Comparison of ENCODE assay signal across 19 cellular contexts in genomic region chr9:23686896-23687295, GRCh38.
"Had no signal": no experiment of that assay in that cellular context is flagged by ENCODE, and none has a peak within 500 bp of the region (broad histone marks: within the 10 kb centered on the region; RNA-seq: fewer than 3 reads in every experiment).

No MANE protein-coding gene starts in this region.

- H3K9me3 ChIP-seq: esophagus muscularis mucosa, gastroesophageal sphincter, mucosa of descending colon, testis, tibial nerve had no signal

- ATAC-seq: gastroesophageal sphincter; natural killer cell; sciatic nerve; stimulated activated naive B cell treated with anti-CD40 and anti-IgM and Interleukin-4, amounts not matched to agents 10 μg/mL and 1 μg/mL and 100 μg/mL, for 72 hours; stimulated activated naive CD8-positive, alpha-beta T cell treated with anti-CD3 and anti-CD28 coated beads, Interleukin-15, amount 100 ng/mL, for 72 hours had no signal

- H3K4me3 ChIP-seq: dorsolateral prefrontal cortex, esophagus muscularis mucosa, gastroesophageal sphincter, mucosa of descending colon, skin epidermis, testis, tibial nerve had no signal

- H3K27ac ChIP-seq: dorsolateral prefrontal cortex, esophagus muscularis mucosa, gastroesophageal sphincter, skin epidermis, testis, tibial nerve had no signal

- DNase-seq: cortex of kidney; dorsolateral prefrontal cortex; effector CD8-positive, alpha-beta T cell; glutamatergic neuron; kidney glomerular epithelial cell; mucosa of descending colon; natural killer cell; posterior cingulate gyrus; stimulated activated CD4-positive, alpha-beta T cell treated with anti-CD3 and anti-CD28 coated beads, Interleukin-2, amount 100 ng/mL, for 24 hours; stimulated activated CD4-positive, alpha-beta T cell treated with anti-CD3 and anti-CD28 coated beads, Interleukin-4, amount 100 ng/mL, for 4 hours; stimulated activated naive B cell treated with anti-CD40 and anti-IgM and Interleukin-4, amounts not matched to agents 10 μg/mL and 1 μg/mL and 100 μg/mL, for 72 hours; stimulated activated naive CD8-positive, alpha-beta T cell treated with anti-CD3 and anti-CD28 coated beads, Interleukin-15, amount 100 ng/mL, for 72 hours; testis had no signal

- H3K27me3 ChIP-seq: dorsolateral prefrontal cortex, esophagus muscularis mucosa, gastroesophageal sphincter, testis, tibial nerve had no signal

- H3K36me3 ChIP-seq: esophagus muscularis mucosa, gastroesophageal sphincter, tibial nerve had no signal

- FAIRE-seq: urothelium cell line had no signal

- H3K4me1 ChIP-seq: gastroesophageal sphincter, testis had no signal
